8 cellular contexts compared by ENCODE assay signal in the genomic region with DNA sequence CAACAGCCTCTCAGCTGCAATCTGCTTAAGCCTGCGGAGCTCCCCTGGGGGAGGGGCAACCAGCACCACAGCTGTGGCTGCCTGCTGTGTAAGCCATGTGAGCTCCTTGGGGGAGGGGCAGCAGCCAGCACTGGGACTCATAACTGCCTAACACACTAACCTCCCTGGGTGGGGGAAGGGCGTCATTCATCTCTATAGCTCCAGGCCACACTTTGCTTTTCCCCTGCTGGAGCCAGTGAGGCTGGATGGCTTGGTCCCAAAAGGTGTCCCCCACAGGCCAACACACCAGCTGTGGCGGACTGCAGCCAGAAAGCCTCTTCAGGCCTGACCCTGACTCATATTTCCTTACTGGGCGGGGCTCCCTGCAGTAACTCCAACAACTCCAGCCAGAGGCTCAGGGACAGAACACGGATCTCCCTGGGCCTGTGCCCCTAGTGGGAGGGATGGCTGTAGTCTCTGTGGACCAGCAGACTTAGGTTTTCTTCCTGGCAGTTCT.
DNase-seq lines count a peak whose midpoint lies in the region; ATAC-seq and TF ChIP-seq lines count a peak whose summit lies in the region.

No MANE protein-coding gene starts in this region.

- H3K9me3 ChIP-seq in HUES64 (ENCODE audit: insufficient read depth, low read depth, low read length) = no peaks in the 10 kb centered on the region

- no peak for TF ChIP-seq CTCF in WTC11 (IDR thresholded peaks at IDR 0.05)

- no peak overlapping the region for H3K27ac Mint-ChIP-seq in WTC11

- H3K36me3 Mint-ChIP-seq in WTC11 = peaks cover 30% of the 10 kb centered on the region

- WGBS in HUES64 = 71% methylated on average over 5 of the region's 5 CpGs

- DNase-seq in C1 segment of cervical spinal cord (lab: John Stamatoyannopoulos, UW) = peak in 8 of 14 donors; percentile 4 to 49 (median 16)
- peak; percentile 70 for DNase-seq in WTC11 (ENCODE audit: low spot score)
- no peak for DNase-seq in stimulated activated CD4-positive, alpha-beta T cell treated with anti-CD3 and anti-CD28 coated beads, Interleukin-15, amount 100 ng/mL, for 24 hours
- DNase-seq in SKM-1 treated with dmso at 0.1 percent for 144 hours (lab: John Stamatoyannopoulos, UW; ENCODE audit: unreplicated experiment) = no peak

- POLR2A ChIA-PET in WTC11 (lab: Charles Lee) = interaction anchor here (0.8 kb wide), 1 partner anchor 130 kb away, joined by 3 read pairs; a partner anchor contains a TSS

- H3K27ac ChIP-seq in HUES64 (ENCODE audit: low read depth, low read length) (peak overlapping the region; percentile 23; the same call in 1 of the 2 replicates), layer of hippocampus (ENCODE audit: low read depth, low read length) (peak overlapping the region; percentile 18)

- no peak overlapping the region for H3K9ac ChIP-seq in HUES64 (ENCODE audit: low read depth, low read length)

- peaks cover 10% of the 10 kb centered on the region; the same call in 1 of the 2 replicates for H3K4me1 ChIP-seq in HUES64 (ENCODE audit: insufficient read depth, low read length)

- peaks cover 28% of the 10 kb centered on the region for H3K4me1 Mint-ChIP-seq in WTC11

- CTCF ChIA-PET in WTC11 (lab: Charles Lee) = no interaction called here

- H3K9me3 Mint-ChIP-seq in WTC11 = peaks cover 49% of the 10 kb centered on the region

- no peak overlapping the region for H3K4me3 Mint-ChIP-seq in WTC11

- H3K27me3 Mint-ChIP-seq in WTC11 (ENCODE audit: low read depth) = no peaks in the 10 kb centered on the region

- H3K27me3 ChIP-seq in HUES64 (ENCODE audit: insufficient read depth, low read length) (no peaks in the 10 kb centered on the region), layer of hippocampus (ENCODE audit: control insufficient read depth, insufficient read depth, low read length) (no peaks in the 10 kb centered on the region)

- ATAC-seq in GM21515 (IDR thresholded peaks at IDR 0.05; ENCODE audit: unreplicated experiment) = peak; percentile 33
- peak; percentile 82 for ATAC-seq in WTC11
- no peak for ATAC-seq in activated CD4-positive, CD25-positive, alpha-beta regulatory T cell treated with anti-CD3 and anti-CD28 coated beads, Interleukin-2, amount 50 U/mL, for 24 hours

- no peaks in the 10 kb centered on the region for H3K36me3 ChIP-seq in HUES64 (ENCODE audit: insufficient read depth, low read length)

- no peak overlapping the region for H3K4me3 ChIP-seq in HUES64 (ENCODE audit: low read length)

TF ChIP-seq in WTC11, 78 proteins besides CTCF, POLR2A, EP300 and RAD21 (continues in another document):
- TF ChIP-seq ZBTB21 (CRISPR knock-in tag; IDR thresholded peaks at IDR 0.05; ENCODE audit: borderline replicate concordance) (no peak), SMAD4 (CRISPR knock-in tag; IDR thresholded peaks at IDR 0.05) (no peak), ZNF232 (CRISPR knock-in tag; IDR thresholded peaks at IDR 0.05) (0 out of 2 replicates have a peak, but pooled peaks have one; percentile 22), ZNF396 (CRISPR knock-in tag; IDR thresholded peaks at IDR 0.05; ENCODE audit: borderline replicate concordance) (no peak), MYBL2 (CRISPR knock-in tag; IDR thresholded peaks at IDR 0.05) (0 out of 2 replicates have a peak, but pooled peaks have one; percentile 21), CBFB (CRISPR knock-in tag; IDR thresholded peaks at IDR 0.05; ENCODE audit: low read depth) (no peak), ELF4 (CRISPR knock-in tag; IDR thresholded peaks at IDR 0.05; ENCODE audit: low read depth) (no peak), TEAD1 (CRISPR knock-in tag; IDR thresholded peaks at IDR 0.05) (0 out of 2 replicates have a peak, but pooled peaks have one; percentile 71), ZNF423 (CRISPR knock-in tag; IDR thresholded peaks at IDR 0.05) (peak; percentile 78; the same call in 1 of the 2 replicates), CREM (CRISPR knock-in tag; IDR thresholded peaks at IDR 0.05) (no peak), SP1 (CRISPR knock-in tag; conservative IDR thresholded peaks at IDR 0.05) (peak; percentile 65), GTF2I (CRISPR knock-in tag; conservative IDR thresholded peaks at IDR 0.05) (no peak), ZNF219 (CRISPR knock-in tag; IDR thresholded peaks at IDR 0.05; ENCODE audit: borderline replicate concordance) (0 out of 2 replicates have a peak, but pooled peaks have one; percentile 17)
- TF ChIP-seq, protein P1, sequence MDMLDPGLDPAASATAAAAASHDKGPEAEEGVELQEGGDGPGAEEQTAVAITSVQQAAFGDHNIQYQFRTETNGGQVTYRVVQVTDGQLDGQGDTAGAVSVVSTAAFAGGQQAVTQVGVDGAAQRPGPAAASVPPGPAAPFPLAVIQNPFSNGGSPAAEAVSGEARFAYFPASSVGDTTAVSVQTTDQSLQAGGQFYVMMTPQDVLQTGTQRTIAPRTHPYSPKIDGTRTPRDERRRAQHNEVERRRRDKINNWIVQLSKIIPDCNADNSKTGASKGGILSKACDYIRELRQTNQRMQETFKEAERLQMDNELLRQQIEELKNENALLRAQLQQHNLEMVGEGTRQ (CRISPR knock-in tag; IDR thresholded peaks at IDR 0.05) = peak; percentile 44; the same call in 1 of the 2 replicates
- TF ChIP-seq, protein P2, sequence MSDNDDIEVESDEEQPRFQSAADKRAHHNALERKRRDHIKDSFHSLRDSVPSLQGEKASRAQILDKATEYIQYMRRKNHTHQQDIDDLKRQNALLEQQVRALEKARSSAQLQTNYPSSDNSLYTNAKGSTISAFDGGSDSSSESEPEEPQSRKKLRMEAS (CRISPR knock-in tag; IDR thresholded peaks at IDR 0.05) = 0 out of 2 replicates have a peak, but pooled peaks have one; percentile 22
- TF ChIP-seq, protein P3, sequence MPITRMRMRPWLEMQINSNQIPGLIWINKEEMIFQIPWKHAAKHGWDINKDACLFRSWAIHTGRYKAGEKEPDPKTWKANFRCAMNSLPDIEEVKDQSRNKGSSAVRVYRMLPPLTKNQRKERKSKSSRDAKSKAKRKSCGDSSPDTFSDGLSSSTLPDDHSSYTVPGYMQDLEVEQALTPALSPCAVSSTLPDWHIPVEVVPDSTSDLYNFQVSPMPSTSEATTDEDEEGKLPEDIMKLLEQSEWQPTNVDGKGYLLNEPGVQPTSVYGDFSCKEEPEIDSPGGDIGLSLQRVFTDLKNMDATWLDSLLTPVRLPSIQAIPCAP (CRISPR knock-in tag; IDR thresholded peaks at IDR 0.05) = no peak
- TF ChIP-seq, protein P4, sequence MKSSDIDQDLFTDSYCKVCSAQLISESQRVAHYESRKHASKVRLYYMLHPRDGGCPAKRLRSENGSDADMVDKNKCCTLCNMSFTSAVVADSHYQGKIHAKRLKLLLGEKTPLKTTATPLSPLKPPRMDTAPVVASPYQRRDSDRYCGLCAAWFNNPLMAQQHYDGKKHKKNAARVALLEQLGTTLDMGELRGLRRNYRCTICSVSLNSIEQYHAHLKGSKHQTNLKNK (CRISPR knock-in tag; IDR thresholded peaks at IDR 0.05) = no peak
- TF ChIP-seq, protein P5, sequence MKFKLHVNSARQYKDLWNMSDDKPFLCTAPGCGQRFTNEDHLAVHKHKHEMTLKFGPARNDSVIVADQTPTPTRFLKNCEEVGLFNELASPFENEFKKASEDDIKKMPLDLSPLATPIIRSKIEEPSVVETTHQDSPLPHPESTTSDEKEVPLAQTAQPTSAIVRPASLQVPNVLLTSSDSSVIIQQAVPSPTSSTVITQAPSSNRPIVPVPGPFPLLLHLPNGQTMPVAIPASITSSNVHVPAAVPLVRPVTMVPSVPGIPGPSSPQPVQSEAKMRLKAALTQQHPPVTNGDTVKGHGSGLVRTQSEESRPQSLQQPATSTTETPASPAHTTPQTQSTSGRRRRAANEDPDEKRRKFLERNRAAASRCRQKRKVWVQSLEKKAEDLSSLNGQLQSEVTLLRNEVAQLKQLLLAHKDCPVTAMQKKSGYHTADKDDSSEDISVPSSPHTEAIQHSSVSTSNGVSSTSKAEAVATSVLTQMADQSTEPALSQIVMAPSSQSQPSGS (CRISPR knock-in tag; IDR thresholded peaks at IDR 0.05; ENCODE audit: borderline replicate concordance, low read depth) = no peak
- TF ChIP-seq, protein P6, sequence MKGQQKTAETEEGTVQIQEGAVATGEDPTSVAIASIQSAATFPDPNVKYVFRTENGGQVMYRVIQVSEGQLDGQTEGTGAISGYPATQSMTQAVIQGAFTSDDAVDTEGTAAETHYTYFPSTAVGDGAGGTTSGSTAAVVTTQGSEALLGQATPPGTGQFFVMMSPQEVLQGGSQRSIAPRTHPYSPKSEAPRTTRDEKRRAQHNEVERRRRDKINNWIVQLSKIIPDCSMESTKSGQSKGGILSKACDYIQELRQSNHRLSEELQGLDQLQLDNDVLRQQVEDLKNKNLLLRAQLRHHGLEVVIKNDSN (CRISPR knock-in tag; IDR thresholded peaks at IDR 0.05) = peak; percentile 62
- TF ChIP-seq, protein P7, sequence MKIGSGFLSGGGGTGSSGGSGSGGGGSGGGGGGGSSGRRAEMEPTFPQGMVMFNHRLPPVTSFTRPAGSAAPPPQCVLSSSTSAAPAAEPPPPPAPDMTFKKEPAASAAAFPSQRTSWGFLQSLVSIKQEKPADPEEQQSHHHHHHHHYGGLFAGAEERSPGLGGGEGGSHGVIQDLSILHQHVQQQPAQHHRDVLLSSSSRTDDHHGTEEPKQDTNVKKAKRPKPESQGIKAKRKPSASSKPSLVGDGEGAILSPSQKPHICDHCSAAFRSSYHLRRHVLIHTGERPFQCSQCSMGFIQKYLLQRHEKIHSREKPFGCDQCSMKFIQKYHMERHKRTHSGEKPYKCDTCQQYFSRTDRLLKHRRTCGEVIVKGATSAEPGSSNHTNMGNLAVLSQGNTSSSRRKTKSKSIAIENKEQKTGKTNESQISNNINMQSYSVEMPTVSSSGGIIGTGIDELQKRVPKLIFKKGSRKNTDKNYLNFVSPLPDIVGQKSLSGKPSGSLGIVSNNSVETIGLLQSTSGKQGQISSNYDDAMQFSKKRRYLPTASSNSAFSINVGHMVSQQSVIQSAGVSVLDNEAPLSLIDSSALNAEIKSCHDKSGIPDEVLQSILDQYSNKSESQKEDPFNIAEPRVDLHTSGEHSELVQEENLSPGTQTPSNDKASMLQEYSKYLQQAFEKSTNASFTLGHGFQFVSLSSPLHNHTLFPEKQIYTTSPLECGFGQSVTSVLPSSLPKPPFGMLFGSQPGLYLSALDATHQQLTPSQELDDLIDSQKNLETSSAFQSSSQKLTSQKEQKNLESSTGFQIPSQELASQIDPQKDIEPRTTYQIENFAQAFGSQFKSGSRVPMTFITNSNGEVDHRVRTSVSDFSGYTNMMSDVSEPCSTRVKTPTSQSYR (CRISPR knock-in tag; IDR thresholded peaks at IDR 0.05) = peak; percentile 99

Comparison
In these comparisons a context has a peak if more than half of its experiments do, and no peak if none do; other contexts are left out.
1. DNase-seq: peak in C1 segment of cervical spinal cord (8 of 14) and WTC11 (single experiment); none in stimulated activated CD4-positive, alpha-beta T cell treated with anti-CD3 and anti-CD28 coated beads, Interleukin-15, amount 100 ng/mL, for 24 hours (single experiment) and SKM-1 treated with dmso at 0.1 percent for 144 hours (single experiment).
2. ATAC-seq: peak in GM21515 (single experiment) and WTC11 (single experiment); none in activated CD4-positive, CD25-positive, alpha-beta regulatory T cell treated with anti-CD3 and anti-CD28 coated beads, Interleukin-2, amount 50 U/mL, for 24 hours (0 of 2).